8 cellular contexts compared by ENCODE assay signal in genomic region chr1:168179411-168180147, GRCh38. TPM values are rescaled to one million over a fixed set of nuclear protein-coding genes. Genes with fewer than 3 reads are reported as not detected.
DNase-seq lines count a peak whose midpoint lies in the region; ATAC-seq, FAIRE-seq and TF ChIP-seq lines count a peak whose summit lies in the region.

No MANE protein-coding gene starts in this region.

- intact Hi-C loops in endothelial cell of umbilical vein (cut with micrococcal nuclease) = loop anchor here (1.0 to 2.0 kb wide), 4 partner anchors 33 to 1187 kb away; partner anchors contain the start of genes DCAF6 and NME7

- H2AFZ ChIP-seq in endothelial cell of umbilical vein (ENCODE audit: low read depth, low read length) (peak overlapping the region; percentile 80), osteoblast (ENCODE audit: low read length) (peak overlapping the region; percentile 91)

- no peaks in the 10 kb centered on the region for H4K20me1 ChIP-seq in endothelial cell of umbilical vein (replicated peaks; ENCODE audit: control insufficient read depth, extremely low read depth, insufficient read depth, low read length)
- H4K20me1 ChIP-seq in osteoblast (ENCODE audit: insufficient read depth, low read length) = peaks cover 5% of the 10 kb centered on the region

- no TSS peak for BruUV-seq in endothelial cell of umbilical vein (replicated peaks; lab: Mats Ljungman, UMichigan)

- peak overlapping the region; percentile 74 to 83 (median 80) for H3K4me3 ChIP-seq in Peyer's patch
- H3K4me3 ChIP-seq in endothelial cell of umbilical vein (replicated peaks in 1 of 3; ENCODE audit: insufficient read depth in 1 of 3, low read depth in 1 of 3, low read length in 3 of 3) = peak overlapping the region; percentile 88 to 99 (median 99)
- H3K4me3 ChIP-seq in osteoblast (ENCODE audit: insufficient read depth, low read length) = peak overlapping the region; percentile 90

- peak overlapping the region; percentile 89 to 94 (median 92) for H3K27ac ChIP-seq in Peyer's patch
- H3K27ac ChIP-seq in endothelial cell of umbilical vein (ENCODE audit: insufficient read depth, low read depth, low read length) = peak overlapping the region; percentile 69
- peak overlapping the region; percentile 90 for H3K27ac ChIP-seq in osteoblast (ENCODE audit: low read depth, low read length)

- no peak for ATAC-seq in GM21367 (IDR thresholded peaks at IDR 0.05; ENCODE audit: unreplicated experiment)

- CTCF ChIA-PET in endothelial cell of umbilical vein (lab: Charles Lee) = interaction anchor here (1.0 to 1.3 kb wide), 3 partner anchors 56 to 163 kb away, joined by 3 to 6 read pairs (median 5); no protein-coding TSS in a partner anchor

- POLR2A ChIA-PET in endothelial cell of umbilical vein (lab: Charles Lee) = no interaction called here

- TF ChIP-seq POLR2A in Peyer's patch (IDR thresholded peaks at IDR 0.05) (no peak), endothelial cell of umbilical vein (IDR thresholded peaks at IDR 0.05; ENCODE audit: low read depth, low read length) (no peak)

- peak overlapping the region; percentile 94 for H3K9ac ChIP-seq in endothelial cell of umbilical vein (replicated peaks; ENCODE audit: extremely low read depth, insufficient read depth, low read length)

- H3K9me3 ChIP-seq in Peyer's patch (no peaks in the 10 kb centered on the region), endothelial cell of umbilical vein (replicated peaks; ENCODE audit: control insufficient read depth, insufficient read depth, low read length) (no peaks in the 10 kb centered on the region), osteoblast (ENCODE audit: low read depth, low read length) (no peaks in the 10 kb centered on the region)

- dilution Hi-C loops in endothelial cell of umbilical vein (cut with MboI; ENCODE audit: extremely low pct_ligation_motif_present, low sequenced_read_pairs) = no loop called here

- H3K9me1 ChIP-seq in endothelial cell of umbilical vein (replicated peaks; ENCODE audit: control insufficient read depth, extremely low read depth, insufficient read depth, low read length) = no peaks in the 10 kb centered on the region

- H3K27me3 ChIP-seq in Peyer's patch = no peaks in the 10 kb centered on the region
- H3K27me3 ChIP-seq in endothelial cell of umbilical vein (ENCODE audit: control insufficient read depth in 2 of 2, insufficient read depth in 2 of 2, low read length in 2 of 2) = no peaks in the 10 kb centered on the region
- no peaks in the 10 kb centered on the region for H3K27me3 ChIP-seq in osteoblast (ENCODE audit: insufficient read depth, low read length)

- DNase-seq in AG20443 (ENCODE audit: low spot score) = peak; percentile 18
- peak; percentile 24 for DNase-seq in GM13977 (ENCODE audit: low spot score)
- DNase-seq in Peyer's patch = no peak
- DNase-seq in endothelial cell of umbilical vein (ENCODE audit: low read depth, low spot score) = no peak
- peak; percentile 79 for DNase-seq in osteoblast (ENCODE audit: insufficient read length, low spot score, missing footprints)
- no peak for DNase-seq in inferior parietal cortex (ENCODE audit: extremely low spot score)
- DNase-seq in LoVo (ENCODE audit: low spot score) = no peak

- H3K79me2 ChIP-seq in endothelial cell of umbilical vein (ENCODE audit: control insufficient read depth, insufficient read depth, low read length) (peaks cover 39% of the 10 kb centered on the region), osteoblast (ENCODE audit: insufficient read depth, low read length) (peaks cover 44% of the 10 kb centered on the region)

- H3K36me3 ChIP-seq in Peyer's patch (no peaks in the 10 kb centered on the region), endothelial cell of umbilical vein (ENCODE audit: control insufficient read depth in 2 of 2, extremely low read depth in 1 of 2, insufficient read depth in 2 of 2, low read length in 2 of 2) (no peaks in the 10 kb centered on the region), osteoblast (ENCODE audit: insufficient read depth, low read length) (peaks cover 5% of the 10 kb centered on the region)

- H3K4me1 ChIP-seq in Peyer's patch (peaks cover 0 to 17% (median 0%) of the 10 kb centered on the region in 4 donors), endothelial cell of umbilical vein (ENCODE audit: control insufficient read depth, extremely low read depth, insufficient read depth, low read length) (peaks cover 12% of the 10 kb centered on the region), osteoblast (ENCODE audit: insufficient read depth, low read length) (peaks cover 5% of the 10 kb centered on the region)

- H3K4me2 ChIP-seq in endothelial cell of umbilical vein (ENCODE audit: insufficient read depth, low read length) (peak overlapping the region; percentile 95), osteoblast (ENCODE audit: insufficient read depth, low read length) (peak overlapping the region; percentile 93)

- no peak for FAIRE-seq in endothelial cell of umbilical vein (lab: Jason Lieb, UNC)

- in situ Hi-C loops in GM13977 (cut with MboI; ENCODE audit: low pct_unique_long_range_greater_than_20kb, low sequenced_read_pairs, unreplicated experiment) = no loop called here

- TF ChIP-seq CTCF in GM13977 (IDR thresholded peaks at IDR 0.05; ENCODE audit: extremely low read depth, insufficient read depth, missing control alignments) (no peak), Peyer's patch (IDR thresholded peaks at IDR 0.05) (no peak), endothelial cell of umbilical vein (IDR thresholded peaks at IDR 0.05; ENCODE audit: extremely low read depth in 1 of 2, insufficient read depth in 1 of 2, low read depth in 1 of 2, low read length in 2 of 2) (no peak), osteoblast (IDR thresholded peaks at IDR 0.05; ENCODE audit: extremely low read depth, low read depth, low read length) (no peak)

TF ChIP-seq in endothelial cell of umbilical vein, 7 proteins besides CTCF, POLR2A, EP300 and RAD21:
- no peak for TF ChIP-seq JUN (IDR thresholded peaks at IDR 0.05; ENCODE audit: borderline replicate concordance, insufficient read depth, insufficient read length, low read depth)
- no peak for TF ChIP-seq MAX (IDR thresholded peaks at IDR 0.05; ENCODE audit: insufficient read depth, insufficient read length)
- no peak for TF ChIP-seq EZH2 (IDR thresholded peaks at IDR 0.05; ENCODE audit: borderline replicate concordance, low read depth, low read length, severe bottlenecking)
- TF ChIP-seq FOS (IDR thresholded peaks at IDR 0.05; ENCODE audit: borderline replicate concordance, insufficient read depth, low read length) = no peak
- no peak for TF ChIP-seq POLR2AphosphoS5 (IDR thresholded peaks at IDR 0.05; ENCODE audit: insufficient read depth, low read depth, low read length)
- no peak for TF ChIP-seq MYC (IDR thresholded peaks at IDR 0.05; ENCODE audit: low read depth, low read length)
- no peak for TF ChIP-seq GATA2 (IDR thresholded peaks at IDR 0.05; ENCODE audit: insufficient read depth, insufficient read length, low read depth, low read length)

RNA-seq across cellular contexts. Expression of gene TIPRL, which starts 0.8 kb away (rescaled TPM):
- 10 to 100 TPM in 3 of 4 donors, 1 to 10 TPM in 1; 9.1 to 29.4 (median 16.8) TPM for total RNA-seq in Peyer's patch
- total RNA-seq in endothelial cell of umbilical vein = 37.6 and 45.8 TPM in 2 replicates
- polyA plus RNA-seq in endothelial cell of umbilical vein = 10.9 and 14.0 TPM in 2 replicates
- 20.9 and 21.4 TPM in 2 replicates for polyA plus RNA-seq in endothelial cell of umbilical vein (2011; cell fraction: cytosol; rRNA removed)
- 11.2 and 12.6 TPM in 2 replicates for polyA plus RNA-seq in endothelial cell of umbilical vein (2011; cell fraction: nucleus; rRNA removed)
- 24.6 and 36.8 TPM in 2 replicates for polyA plus RNA-seq in endothelial cell of umbilical vein (2012)
- 10.7 and 19.1 TPM in 2 replicates for polyA minus RNA-seq in endothelial cell of umbilical vein
- polyA minus RNA-seq in endothelial cell of umbilical vein (2011; cell fraction: cytosol; rRNA and poly(A)+ RNA removed) = 16.2 TPM
- 4.7 and 8.0 TPM in 2 replicates for polyA minus RNA-seq in endothelial cell of umbilical vein (2011; cell fraction: nucleus; rRNA and poly(A)+ RNA removed)
- total RNA-seq in osteoblast = 30.6 and 30.8 TPM in 2 replicates

RNA-seq across cellular contexts. Expression of gene GPR161, which starts 42.8 kb away (rescaled TPM):
- total RNA-seq in Peyer's patch = 1 to 10 TPM in 3 of 4 donors, under 1 TPM in 1; 0.35 to 2.3 (median 1.8) TPM
- total RNA-seq in endothelial cell of umbilical vein = 34.8 and 36.5 TPM in 2 replicates
- 32.3 and 34.7 TPM in 2 replicates for polyA plus RNA-seq in endothelial cell of umbilical vein
- 29.0 and 29.8 TPM in 2 replicates for polyA plus RNA-seq in endothelial cell of umbilical vein (2011; cell fraction: cytosol; rRNA removed)
- polyA plus RNA-seq in endothelial cell of umbilical vein (2011; cell fraction: nucleus; rRNA removed) = 24.5 and 33.3 TPM in 2 replicates
- polyA plus RNA-seq in endothelial cell of umbilical vein (2012) = 19.8 and 22.6 TPM in 2 replicates
- polyA minus RNA-seq in endothelial cell of umbilical vein = 102 and 111 TPM in 2 replicates
- 2.0 TPM for polyA minus RNA-seq in endothelial cell of umbilical vein (2011; cell fraction: cytosol; rRNA and poly(A)+ RNA removed)
- polyA minus RNA-seq in endothelial cell of umbilical vein (2011; cell fraction: nucleus; rRNA and poly(A)+ RNA removed) = 19.6 and 32.5 TPM in 2 replicates
- total RNA-seq in osteoblast = 13.8 TPM in 2 replicates

RNA-seq across cellular contexts. Expression of gene SFT2D2, which starts 46.2 kb away (rescaled TPM):
- 10 to 100 TPM; 19.0 to 49.6 (median 38.5) TPM for total RNA-seq in Peyer's patch
- total RNA-seq in endothelial cell of umbilical vein = 63.8 and 68.1 TPM in 2 replicates
- 15.1 and 16.7 TPM in 2 replicates for polyA plus RNA-seq in endothelial cell of umbilical vein
- polyA plus RNA-seq in endothelial cell of umbilical vein (2011; cell fraction: cytosol; rRNA removed) = 15.5 and 16.2 TPM in 2 replicates
- 23.0 and 28.9 TPM in 2 replicates for polyA plus RNA-seq in endothelial cell of umbilical vein (2011; cell fraction: nucleus; rRNA removed)
- 10.8 and 11.0 TPM in 2 replicates for polyA plus RNA-seq in endothelial cell of umbilical vein (2012)
- polyA minus RNA-seq in endothelial cell of umbilical vein = 116 and 140 TPM in 2 replicates
- 49.4 TPM for polyA minus RNA-seq in endothelial cell of umbilical vein (2011; cell fraction: cytosol; rRNA and poly(A)+ RNA removed)
- 23.7 and 37.0 TPM in 2 replicates for polyA minus RNA-seq in endothelial cell of umbilical vein (2011; cell fraction: nucleus; rRNA and poly(A)+ RNA removed)
- 60.8 and 62.2 TPM in 2 replicates for total RNA-seq in osteoblast

Comparison
In these comparisons a context has a peak if more than half of its experiments do, and no peak if none do; other contexts are left out.
1. DNase-seq: peak in AG20443 (single experiment), GM13977 (single experiment) and osteoblast (single experiment); none in Peyer's patch (0 of 3), endothelial cell of umbilical vein (single experiment), inferior parietal cortex (single experiment) and LoVo (single experiment).
2. Peak in every context shown above with its lines, with median percentiles within 50 percentile points of each other: H3K27ac ChIP-seq and H3K4me3 ChIP-seq.